ENCODE assay signal across 1 cellular context in genomic region chr3:25679642-25680302, GRCh38.
TF ChIP-seq lines count a peak whose summit lies in the region.

No MANE protein-coding gene starts in this region.

TF ChIP-seq in K562, 482 proteins besides CTCF, POLR2A, EP300 and RAD21 (continued from another document):
- TF ChIP-seq ZNF512 (tag; IDR thresholded peaks at IDR 0.05) (peak; percentile 27; the same call in 1 of the 2 replicates), SOX6 (IDR thresholded peaks at IDR 0.05) (peak; percentile 80)
